7 cellular contexts compared by ENCODE assay signal in the genomic region with DNA sequence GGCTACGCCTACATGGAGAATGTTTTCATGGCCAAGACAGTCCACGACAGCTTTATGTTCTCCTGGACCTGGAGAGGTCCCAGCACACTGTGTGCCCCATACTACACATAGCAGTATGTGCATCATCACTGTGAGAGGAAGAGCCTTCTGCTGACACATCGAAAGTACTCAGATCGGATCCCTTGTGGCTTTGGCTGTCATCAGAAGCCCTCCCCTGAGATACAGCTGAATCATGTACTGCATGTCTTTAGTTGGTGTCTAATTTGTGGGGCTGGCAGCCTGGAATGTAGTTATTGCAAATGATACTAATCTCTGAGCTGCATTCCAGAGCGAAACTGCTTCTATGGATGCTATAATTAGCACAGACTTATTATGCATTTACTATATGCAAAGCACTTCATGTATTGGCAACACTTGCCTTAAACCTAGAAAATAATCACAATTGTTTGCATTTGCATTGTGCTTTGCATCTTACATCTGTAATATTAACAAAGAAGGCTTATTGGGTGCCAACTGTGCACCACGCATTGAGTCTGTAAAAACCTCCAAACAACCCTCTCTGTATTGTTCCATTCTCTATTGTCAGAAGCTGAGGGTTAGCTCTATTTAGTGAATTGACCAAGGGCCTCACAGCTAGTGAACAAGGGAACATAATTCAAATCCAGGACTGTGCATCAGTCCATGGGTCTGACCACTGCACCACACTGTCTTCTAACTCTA.
DNase-seq lines count a peak whose midpoint lies in the region; ATAC-seq lines count a peak whose summit lies in the region.

No MANE protein-coding gene starts in this region.

- H3K27ac Mint-ChIP-seq in activated naive CD4-positive, alpha-beta T cell treated with anti-CD3 and anti-CD28 coated beads, Interleukin-2, amount 10 ng/mL, durations not matched to agents 7 days and 5 days: no peak overlapping the region
- no peak overlapping the region for H3K27ac Mint-ChIP-seq in stimulated activated naive B cell treated with anti-CD40 and anti-IgM and Interleukin-4, amounts not matched to agents 10 μg/mL and 1 μg/mL and 100 μg/mL, for 72 hours

- peak; percentile 84 for ATAC-seq in GM18519 (IDR thresholded peaks at IDR 0.05; ENCODE audit: low FRiP score, unreplicated experiment)
- peak; percentile 83 for ATAC-seq in HG02852 (IDR thresholded peaks at IDR 0.05; ENCODE audit: unreplicated experiment)
- ATAC-seq in stimulated activated naive B cell treated with anti-CD40 and anti-IgM and Interleukin-4, amounts not matched to agents 10 μg/mL and 1 μg/mL and 100 μg/mL, for 72 hours (replicated peaks): peak; percentile 74 to 78

- H3K27me3 Mint-ChIP-seq in activated naive CD4-positive, alpha-beta T cell treated with anti-CD3 and anti-CD28 coated beads, Interleukin-2, amount 10 ng/mL, durations not matched to agents 7 days and 5 days: peaks cover 6% of the 10 kb centered on the region
- peaks cover 7 to 18% of the 10 kb centered on the region in 2 donors for H3K27me3 Mint-ChIP-seq in stimulated activated naive B cell treated with anti-CD40 and anti-IgM and Interleukin-4, amounts not matched to agents 10 μg/mL and 1 μg/mL and 100 μg/mL, for 72 hours

- H3K4me1 Mint-ChIP-seq in activated naive CD4-positive, alpha-beta T cell treated with anti-CD3 and anti-CD28 coated beads, Interleukin-2, amount 10 ng/mL, durations not matched to agents 7 days and 5 days: peaks cover 31% of the 10 kb centered on the region
- peaks cover 13 to 41% of the 10 kb centered on the region in 2 donors for H3K4me1 Mint-ChIP-seq in stimulated activated naive B cell treated with anti-CD40 and anti-IgM and Interleukin-4, amounts not matched to agents 10 μg/mL and 1 μg/mL and 100 μg/mL, for 72 hours

- no peaks in the 10 kb centered on the region for H3K9me3 Mint-ChIP-seq in activated naive CD4-positive, alpha-beta T cell treated with anti-CD3 and anti-CD28 coated beads, Interleukin-2, amount 10 ng/mL, durations not matched to agents 7 days and 5 days
- H3K9me3 Mint-ChIP-seq in stimulated activated naive B cell treated with anti-CD40 and anti-IgM and Interleukin-4, amounts not matched to agents 10 μg/mL and 1 μg/mL and 100 μg/mL, for 72 hours: no peaks in the 10 kb centered on the region

- CTCF ChIA-PET in activated naive CD4-positive, alpha-beta T cell treated with anti-CD3 and anti-CD28 coated beads, Interleukin-2, amount 10 ng/mL, durations not matched to agents 7 days and 5 days (lab: Charles Lee): interaction anchor here (0.9 to 3.0 kb wide), 7 partner anchors 10 to 104 kb away, joined by 3 to 11 read pairs (median 6); partner anchors contain the start of gene UBASH3B

- H3K4me3 Mint-ChIP-seq in activated naive CD4-positive, alpha-beta T cell treated with anti-CD3 and anti-CD28 coated beads, Interleukin-2, amount 10 ng/mL, durations not matched to agents 7 days and 5 days: no peak overlapping the region
- peak overlapping the region in 1 of 2 donors; percentile 9 for H3K4me3 Mint-ChIP-seq in stimulated activated naive B cell treated with anti-CD40 and anti-IgM and Interleukin-4, amounts not matched to agents 10 μg/mL and 1 μg/mL and 100 μg/mL, for 72 hours

- DNase-seq in NOMO-1 treated with dmso at 0.1 percent for 144 hours (lab: John Stamatoyannopoulos, UW; ENCODE audit: unreplicated experiment) (peak; percentile 88), kidney tubule cell (ENCODE audit: low spot score) (peak; percentile 81), NCI-H1436 treated with DMSO at 0.1 percent for 48 hours (lab: John Stamatoyannopoulos, UW) (no peak)
- DNase-seq in activated naive CD4-positive, alpha-beta T cell treated with anti-CD3 and anti-CD28 coated beads, Interleukin-2, amount 10 ng/mL, durations not matched to agents 7 days and 5 days: peak; percentile 64
- DNase-seq in stimulated activated naive B cell treated with anti-CD40 and anti-IgM and Interleukin-4, amounts not matched to agents 10 μg/mL and 1 μg/mL and 100 μg/mL, for 72 hours: peak; percentile 49

- peaks cover 7% of the 10 kb centered on the region for H3K36me3 Mint-ChIP-seq in activated naive CD4-positive, alpha-beta T cell treated with anti-CD3 and anti-CD28 coated beads, Interleukin-2, amount 10 ng/mL, durations not matched to agents 7 days and 5 days
- H3K36me3 Mint-ChIP-seq in stimulated activated naive B cell treated with anti-CD40 and anti-IgM and Interleukin-4, amounts not matched to agents 10 μg/mL and 1 μg/mL and 100 μg/mL, for 72 hours: peaks cover 4 to 14% of the 10 kb centered on the region in 2 donors
